Comparison of ENCODE assay signal across 28 cellular contexts in genomic region chr7:36228039-36228438, GRCh38.
"Had no signal": no experiment of that assay in that cellular context is flagged by ENCODE, and none has a peak within 500 bp of the region (broad histone marks: within the 10 kb centered on the region; RNA-seq: fewer than 3 reads in every experiment).

No MANE protein-coding gene starts in this region.

- H3K4me1 ChIP-seq: neural progenitor cell had no signal

- H3K4me3 ChIP-seq: ascending aorta, neural progenitor cell, right lobe of liver, skin epidermis, tibial nerve had no signal

- H3K27ac ChIP-seq: brain microvascular endothelial cell, neural progenitor cell, right lobe of liver, tibial nerve, WERI-Rb-1 had no signal

- H3K36me3 ChIP-seq: ascending aorta, brain microvascular endothelial cell, neural progenitor cell, right lobe of liver, tibial nerve, WERI-Rb-1 had no signal

- DNase-seq: activated CD4-positive, alpha-beta T cell treated with anti-CD3 and anti-CD28 coated beads for 48 hours; activated CD4-positive, alpha-beta T cell treated with anti-CD3 and anti-CD28 coated beads, Interleukin-2, amount 50 U/mL, for 48 hours; activated CD8-positive, alpha-beta memory T cell treated with anti-CD3 and anti-CD28 coated beads, Interleukin-2, amount 50 U/mL, for 4 hours; activated gamma-delta T cell; activated naive CD4-positive, alpha-beta T cell treated with anti-CD3 and anti-CD28 coated beads, Interleukin-2, amount 10 ng/mL, durations not matched to agents 7 days and 5 days; activated naive CD8-positive, alpha-beta T cell treated with anti-CD3 and anti-CD28 coated beads, Interleukin-2, amount 10 ng/mL, durations not matched to agents 7 days and 5 days; activated T-cell treated with anti-CD3 and anti-CD28 coated beads, Interleukin-2, amount 50 U/mL, for 24 hours; brain microvascular endothelial cell; caudate nucleus; cortex of kidney; effector memory CD8-positive, alpha-beta T cell; erythroblast; left cardiac atrium; natural killer cell; occipital lobe; right lobe of liver; stimulated activated CD4-positive, alpha-beta T cell treated with anti-CD3 and anti-CD28 coated beads, Interleukin-12 subunit alpha, Interleukin-12 subunit beta, amount 100 ng/mL, for 4 hours; stimulated activated CD4-positive, alpha-beta T cell treated with anti-CD3 and anti-CD28 coated beads, Interleukin-4, amount 100 ng/mL, for 24 hours; substantia nigra; SW 1271; T-helper 9 cell; WERI-Rb-1 had no signal

- H3K9me3 ChIP-seq: ascending aorta, right lobe of liver, tibial nerve had no signal

- ATAC-seq: activated CD4-positive, CD25-positive, alpha-beta regulatory T cell treated with anti-CD3 and anti-CD28 coated beads, Interleukin-2, amount 50 U/mL, for 24 hours; effector memory CD8-positive, alpha-beta T cell; natural killer cell; stimulated activated effector memory CD8-positive, alpha-beta T cell treated with anti-CD3 and anti-CD28 coated beads, Interleukin-12 subunit alpha, Interleukin-12 subunit beta, amount 100 ng/mL, for 72 hours had no signal

- H3K27me3 ChIP-seq: ascending aorta, brain microvascular endothelial cell, neural progenitor cell, right lobe of liver, tibial nerve had no signal
